Comparison of ENCODE assay signal across 8 cellular contexts in the genomic region with DNA sequence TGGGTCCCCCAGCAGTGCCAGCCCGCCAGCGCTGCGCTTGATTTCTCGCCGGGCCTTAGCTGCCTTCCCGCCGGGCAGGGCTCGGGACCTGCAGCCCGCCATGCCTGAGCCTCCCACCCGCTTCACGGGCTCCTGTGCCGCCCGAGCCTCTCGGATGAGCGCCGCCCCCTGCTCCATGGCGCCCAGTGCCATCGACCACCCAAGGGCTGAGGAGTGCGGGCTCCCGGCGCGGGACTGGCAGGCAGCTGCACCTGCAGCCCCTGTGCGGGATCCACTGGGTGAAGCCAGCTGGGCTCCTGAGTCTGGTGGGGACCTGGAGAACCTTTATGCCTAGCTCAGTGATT.
DNase-seq lines count a peak whose midpoint lies in the region; ATAC-seq, FAIRE-seq and TF ChIP-seq lines count a peak whose summit lies in the region.
"Not testable (repeated sequence)": the region's sequence is repeated elsewhere in the genome, so short reads cannot be mapped to it uniquely, and the experiment has no call there.

No MANE protein-coding gene starts in this region.

- FAIRE-seq in K562 (lab: Jason Lieb, UNC): not testable (repeated sequence)

- not testable (repeated sequence) for H3K27ac ChIP-seq in RWPE2 (ENCODE audit: poor library complexity, severe bottlenecking); K562 (ENCODE audit: extremely low read depth, low read depth, low read length); smooth muscle cell (ENCODE audit: low read depth)

- H3K27me3 Mint-ChIP-seq in endothelial cell (ENCODE audit: unreplicated experiment); glutamatergic neuron (ENCODE audit: unreplicated experiment): not testable (repeated sequence)

- not testable (repeated sequence) for TF ChIP-seq EP300 in K562 (IDR thresholded peaks at IDR 0.05; ENCODE audit: low read length)

- H3K27me3 ChIP-seq in H7 (ENCODE audit: control insufficient read depth, insufficient read depth, low read length); RWPE2 (ENCODE audit: insufficient read depth, poor library complexity, severe bottlenecking); K562 (ENCODE audit: control insufficient read depth in 2 of 2, insufficient read depth in 2 of 2, low read length in 2 of 2); smooth muscle cell (ENCODE audit: low read depth): not testable (repeated sequence)

- H3K9me3 ChIP-seq in RWPE2 (ENCODE audit: severe bottlenecking); K562 (replicated peaks; ENCODE audit: control insufficient read depth, insufficient read depth, low read depth, low read length); iPS-18c (ENCODE audit: control insufficient read depth, insufficient read depth, low read length); smooth muscle cell (replicated peaks; ENCODE audit: low read depth): not testable (repeated sequence)

- not testable (repeated sequence) for H4K20me1 ChIP-seq in K562 (replicated peaks; ENCODE audit: control insufficient read depth, insufficient read depth, low read length); smooth muscle cell (ENCODE audit: low read depth)

- BruUV-seq in K562 (replicated peaks; lab: Mats Ljungman, UMichigan): not testable (repeated sequence)

- not testable (repeated sequence) for H3K79me2 ChIP-seq in K562 (ENCODE audit: control insufficient read depth, insufficient read depth, low read length)
- peaks cover 24% of the 10 kb centered on the region for H3K79me2 ChIP-seq in smooth muscle cell (ENCODE audit: low read depth)

- intact Hi-C loops in K562 (cut with micrococcal nuclease): loop anchor here (5.0 kb wide), 1 partner anchor 1178 kb away; no protein-coding TSS in a partner anchor

- TF ChIP-seq RAD21 in K562 (CRISPR knock-in tag; conservative IDR thresholded peaks at IDR 0.05 in 1 of 2, IDR thresholded peaks at IDR 0.05 in 1 of 2): not testable (repeated sequence)

- DNase-seq in ELF-1 (ENCODE audit: low read depth, low spot score) (peak; percentile 7), endothelial cell (ENCODE audit: low spot score) (peak; percentile 5), glutamatergic neuron (peak; percentile 14)
- DNase-seq in H7; RWPE2 (ENCODE audit: low spot score); K562 (ENCODE audit: extremely low read depth in 1 of 4, low spot score in 3 of 4); smooth muscle cell (lab: John Stamatoyannopoulos, UW; ENCODE audit: unreplicated experiment): not testable (repeated sequence)

- not testable (repeated sequence) for H3K36me3 ChIP-seq in H7 (replicated peaks; ENCODE audit: control insufficient read depth, insufficient read depth, low read length); RWPE2 (ENCODE audit: low read depth); K562 (ENCODE audit: control insufficient read depth, insufficient read depth, low read length); smooth muscle cell (ENCODE audit: low read depth)

- H3K27ac Mint-ChIP-seq in endothelial cell (ENCODE audit: unreplicated experiment); glutamatergic neuron (ENCODE audit: unreplicated experiment): not testable (repeated sequence)

- not testable (repeated sequence) for H3K4me2 ChIP-seq in K562 (ENCODE audit: insufficient read depth, low read length)
- H3K4me2 ChIP-seq in smooth muscle cell: peak overlapping the region; percentile 74

- not testable (repeated sequence) for TF ChIP-seq CTCF in RWPE2 (IDR thresholded peaks at IDR 0.05; ENCODE audit: poor library complexity, severe bottlenecking); K562 (IDR thresholded peaks at IDR 0.05 in 2 of 3, conservative IDR thresholded peaks at IDR 0.05 in 1 of 3; ENCODE audit: insufficient read depth in 2 of 3, low read depth in 1 of 3, low read length in 3 of 3); endothelial cell (IDR thresholded peaks at IDR 0.05; ENCODE audit: unreplicated experiment); glutamatergic neuron (IDR thresholded peaks at IDR 0.05; ENCODE audit: partially characterized antibody, unreplicated experiment); smooth muscle cell (IDR thresholded peaks at IDR 0.05; ENCODE audit: borderline replicate concordance, insufficient read depth, poor library complexity, severe bottlenecking)

- POLR2A ChIA-PET in K562 (lab: Yijun Ruan, JAX): not testable (repeated sequence)

- TF ChIP-seq POLR2A in K562 (conservative IDR thresholded peaks at IDR 0.05): not testable (repeated sequence)

- H2AFZ ChIP-seq in K562 (ENCODE audit: low read depth, low read length); smooth muscle cell (ENCODE audit: low read depth): not testable (repeated sequence)

- CTCF ChIA-PET in K562 (lab: Yijun Ruan, JAX; ENCODE audit: low intra/inter-chr PET ratio): not testable (repeated sequence)

- H3K4me1 Mint-ChIP-seq in endothelial cell (ENCODE audit: unreplicated experiment): peaks cover 16% of the 10 kb centered on the region
- H3K4me1 Mint-ChIP-seq in glutamatergic neuron (ENCODE audit: low read depth, unreplicated experiment): peaks cover 17% of the 10 kb centered on the region

- not testable (repeated sequence) for ATAC-seq in RWPE2 (ENCODE audit: low read depth); K562

- not testable (repeated sequence) for H3K9me1 ChIP-seq in K562 (ENCODE audit: control insufficient read depth, insufficient read depth, low read length)

- not testable (repeated sequence) for H3K36me3 Mint-ChIP-seq in endothelial cell (ENCODE audit: low read depth, unreplicated experiment); glutamatergic neuron (ENCODE audit: unreplicated experiment)

- peak overlapping the region; percentile 50 for H3K4me3 ChIP-seq in H7 (ENCODE audit: insufficient read depth, low read depth, low read length)
- H3K4me3 ChIP-seq in RWPE2 (ENCODE audit: severe bottlenecking): peak overlapping the region; percentile 20
- H3K4me3 ChIP-seq in K562: not testable (repeated sequence)
- peak overlapping the region; percentile 30; the same call in 1 of the 2 replicates for H3K4me3 ChIP-seq in iPS-18c (ENCODE audit: insufficient read depth, low read depth, low read length)
- peak overlapping the region; percentile 69 for H3K4me3 ChIP-seq in smooth muscle cell

- WGBS in K562 (ENCODE audit: insufficient coverage, low coverage, missing lambda C conversion rate): 2% methylated on average over 14 of the region's 23 CpGs
- 80% methylated on average over 18 of the region's 23 CpGs for WGBS in smooth muscle cell (ENCODE audit: low lambda C conversion rate)

- H3F3A ChIP-seq in smooth muscle cell (ENCODE audit: low read depth): not testable (repeated sequence)

- in situ Hi-C loops in K562 (cut with MboI): not testable (repeated sequence)

- not testable (repeated sequence) for H3K9ac ChIP-seq in K562 (ENCODE audit: insufficient read depth in 1 of 2, low read depth in 2 of 2, low read length in 2 of 2); smooth muscle cell (ENCODE audit: low read depth)

- H3K4me3 Mint-ChIP-seq in endothelial cell (ENCODE audit: unreplicated experiment): peak overlapping the region; percentile 66
- H3K4me3 Mint-ChIP-seq in glutamatergic neuron (ENCODE audit: unreplicated experiment): not testable (repeated sequence)

- H3K4me1 ChIP-seq in RWPE2 (ENCODE audit: insufficient read depth, poor library complexity, severe bottlenecking); K562 (replicated peaks in 1 of 2; ENCODE audit: control insufficient read depth in 2 of 2, insufficient read depth in 2 of 2, low read length in 2 of 2); smooth muscle cell (ENCODE audit: low read depth): not testable (repeated sequence)

- H3K9me3 Mint-ChIP-seq in endothelial cell (ENCODE audit: unreplicated experiment): not testable (repeated sequence)
- peaks cover 13% of the 10 kb centered on the region for H3K9me3 Mint-ChIP-seq in glutamatergic neuron (ENCODE audit: unreplicated experiment)

TF ChIP-seq in K562, 482 proteins besides CTCF, POLR2A, EP300 and RAD21:
- TF ChIP-seq, protein P1, sequence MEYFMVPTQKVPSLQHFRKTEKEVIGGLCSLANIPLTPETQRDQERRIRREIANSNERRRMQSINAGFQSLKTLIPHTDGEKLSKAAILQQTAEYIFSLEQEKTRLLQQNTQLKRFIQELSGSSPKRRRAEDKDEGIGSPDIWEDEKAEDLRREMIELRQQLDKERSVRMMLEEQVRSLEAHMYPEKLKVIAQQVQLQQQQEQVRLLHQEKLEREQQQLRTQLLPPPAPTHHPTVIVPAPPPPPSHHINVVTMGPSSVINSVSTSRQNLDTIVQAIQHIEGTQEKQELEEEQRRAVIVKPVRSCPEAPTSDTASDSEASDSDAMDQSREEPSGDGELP (CRISPR knock-in tag; IDR thresholded peaks at IDR 0.05; ENCODE audit: borderline replicate concordance): 0 out of 2 replicates have a peak, but pooled peaks have one; percentile 15
